In the genomic region with DNA sequence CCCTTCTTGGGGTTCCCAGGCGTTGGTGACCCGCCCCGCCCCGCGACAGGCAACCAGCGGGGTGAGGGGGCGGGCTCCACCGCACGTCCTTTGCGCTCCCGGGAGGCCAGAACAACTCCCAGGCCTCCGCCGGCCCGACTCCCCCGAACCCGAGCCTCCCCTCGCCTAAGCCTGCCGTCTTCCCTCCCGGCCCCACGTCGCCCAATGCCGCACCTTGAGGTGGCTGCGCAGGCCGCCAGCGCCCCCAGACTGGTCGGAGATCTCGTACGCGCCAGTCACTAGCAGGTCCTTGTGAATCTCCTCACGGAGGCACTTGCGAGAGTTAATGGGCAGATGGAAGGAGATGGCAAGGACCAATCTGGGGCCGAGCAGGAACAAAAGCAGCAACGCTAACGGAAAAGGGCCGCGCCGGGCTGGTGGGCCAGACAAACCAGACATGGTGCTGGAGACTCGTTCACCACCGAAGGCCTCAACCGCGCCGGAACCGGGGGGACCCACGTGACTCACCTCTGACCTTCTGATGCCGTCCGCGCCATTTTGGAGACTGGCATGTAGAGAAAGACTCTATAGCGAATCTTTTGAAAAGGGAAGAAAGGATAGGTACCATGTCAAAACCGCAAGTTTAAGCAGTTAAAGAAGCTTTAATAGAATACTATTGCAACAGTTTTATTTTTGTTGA, we compare ENCODE assay signal across 1 cellular context.
TF ChIP-seq lines count a peak whose summit lies in the region.

A gene (minus strand): TSS at position 471 of the 679 bp plus-strand sequence. CDS start 33 bp downstream, at position 438.

TF ChIP-seq in GM23338, 12 proteins besides CTCF, POLR2A, EP300 and RAD21 (continued from another document):
- TF ChIP-seq, protein P1, sequence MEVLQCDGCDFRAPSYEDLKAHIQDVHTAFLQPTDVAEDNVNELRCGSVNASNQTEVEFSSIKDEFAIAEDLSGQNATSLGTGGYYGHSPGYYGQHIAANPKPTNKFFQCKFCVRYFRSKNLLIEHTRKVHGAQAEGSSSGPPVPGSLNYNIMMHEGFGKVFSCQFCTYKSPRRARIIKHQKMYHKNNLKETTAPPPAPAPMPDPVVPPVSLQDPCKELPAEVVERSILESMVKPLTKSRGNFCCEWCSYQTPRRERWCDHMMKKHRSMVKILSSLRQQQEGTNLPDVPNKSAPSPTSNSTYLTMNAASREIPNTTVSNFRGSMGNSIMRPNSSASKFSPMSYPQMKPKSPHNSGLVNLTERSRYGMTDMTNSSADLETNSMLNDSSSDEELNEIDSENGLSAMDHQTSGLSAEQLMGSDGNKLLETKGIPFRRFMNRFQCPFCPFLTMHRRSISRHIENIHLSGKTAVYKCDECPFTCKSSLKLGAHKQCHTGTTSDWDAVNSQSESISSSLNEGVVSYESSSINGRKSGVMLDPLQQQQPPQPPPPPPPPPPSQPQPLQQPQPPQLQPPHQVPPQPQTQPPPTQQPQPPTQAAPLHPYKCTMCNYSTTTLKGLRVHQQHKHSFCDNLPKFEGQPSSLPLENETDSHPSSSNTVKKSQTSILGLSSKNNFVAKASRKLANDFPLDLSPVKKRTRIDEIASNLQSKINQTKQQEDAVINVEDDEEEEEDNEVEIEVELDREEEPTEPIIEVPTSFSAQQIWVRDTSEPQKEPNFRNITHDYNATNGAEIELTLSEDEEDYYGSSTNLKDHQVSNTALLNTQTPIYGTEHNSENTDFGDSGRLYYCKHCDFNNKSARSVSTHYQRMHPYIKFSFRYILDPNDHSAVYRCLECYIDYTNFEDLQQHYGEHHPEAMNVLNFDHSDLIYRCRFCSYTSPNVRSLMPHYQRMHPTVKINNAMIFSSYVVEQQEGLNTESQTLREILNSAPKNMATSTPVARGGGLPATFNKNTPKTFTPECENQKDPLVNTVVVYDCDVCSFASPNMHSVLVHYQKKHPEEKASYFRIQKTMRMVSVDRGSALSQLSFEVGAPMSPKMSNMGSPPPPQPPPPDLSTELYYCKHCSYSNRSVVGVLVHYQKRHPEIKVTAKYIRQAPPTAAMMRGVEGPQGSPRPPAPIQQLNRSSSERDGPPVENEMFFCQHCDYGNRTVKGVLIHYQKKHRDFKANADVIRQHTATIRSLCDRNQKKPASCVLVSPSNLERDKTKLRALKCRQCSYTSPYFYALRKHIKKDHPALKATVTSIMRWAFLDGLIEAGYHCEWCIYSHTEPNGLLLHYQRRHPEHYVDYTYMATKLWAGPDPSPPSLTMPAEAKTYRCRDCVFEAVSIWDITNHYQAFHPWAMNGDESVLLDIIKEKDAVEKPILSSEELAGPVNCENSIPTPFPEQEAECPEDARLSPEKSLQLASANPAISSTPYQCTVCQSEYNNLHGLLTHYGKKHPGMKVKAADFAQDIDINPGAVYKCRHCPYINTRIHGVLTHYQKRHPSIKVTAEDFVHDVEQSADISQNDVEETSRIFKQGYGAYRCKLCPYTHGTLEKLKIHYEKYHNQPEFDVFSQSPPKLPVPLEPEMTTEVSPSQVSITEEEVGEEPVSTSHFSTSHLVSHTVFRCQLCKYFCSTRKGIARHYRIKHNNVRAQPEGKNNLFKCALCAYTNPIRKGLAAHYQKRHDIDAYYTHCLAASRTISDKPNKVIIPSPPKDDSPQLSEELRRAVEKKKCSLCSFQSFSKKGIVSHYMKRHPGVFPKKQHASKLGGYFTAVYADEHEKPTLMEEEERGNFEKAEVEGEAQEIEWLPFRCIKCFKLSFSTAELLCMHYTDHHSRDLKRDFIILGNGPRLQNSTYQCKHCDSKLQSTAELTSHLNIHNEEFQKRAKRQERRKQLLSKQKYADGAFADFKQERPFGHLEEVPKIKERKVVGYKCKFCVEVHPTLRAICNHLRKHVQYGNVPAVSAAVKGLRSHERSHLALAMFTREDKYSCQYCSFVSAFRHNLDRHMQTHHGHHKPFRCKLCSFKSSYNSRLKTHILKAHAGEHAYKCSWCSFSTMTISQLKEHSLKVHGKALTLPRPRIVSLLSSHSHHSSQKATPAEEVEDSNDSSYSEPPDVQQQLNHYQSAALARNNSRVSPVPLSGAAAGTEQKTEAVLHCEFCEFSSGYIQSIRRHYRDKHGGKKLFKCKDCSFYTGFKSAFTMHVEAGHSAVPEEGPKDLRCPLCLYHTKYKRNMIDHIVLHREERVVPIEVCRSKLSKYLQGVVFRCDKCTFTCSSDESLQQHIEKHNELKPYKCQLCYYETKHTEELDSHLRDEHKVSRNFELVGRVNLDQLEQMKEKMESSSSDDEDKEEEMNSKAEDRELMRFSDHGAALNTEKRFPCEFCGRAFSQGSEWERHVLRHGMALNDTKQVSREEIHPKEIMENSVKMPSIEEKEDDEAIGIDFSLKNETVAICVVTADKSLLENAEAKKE (CRISPR knock-in tag; IDR thresholded peaks at IDR 0.05): no peak
- TF ChIP-seq ZNF114 (CRISPR knock-in tag; IDR thresholded peaks at IDR 0.05): no peak
- peak; percentile 76 for TF ChIP-seq POLR2AphosphoS5 (IDR thresholded peaks at IDR 0.05; ENCODE audit: low read depth)
- TF ChIP-seq, protein P2, sequence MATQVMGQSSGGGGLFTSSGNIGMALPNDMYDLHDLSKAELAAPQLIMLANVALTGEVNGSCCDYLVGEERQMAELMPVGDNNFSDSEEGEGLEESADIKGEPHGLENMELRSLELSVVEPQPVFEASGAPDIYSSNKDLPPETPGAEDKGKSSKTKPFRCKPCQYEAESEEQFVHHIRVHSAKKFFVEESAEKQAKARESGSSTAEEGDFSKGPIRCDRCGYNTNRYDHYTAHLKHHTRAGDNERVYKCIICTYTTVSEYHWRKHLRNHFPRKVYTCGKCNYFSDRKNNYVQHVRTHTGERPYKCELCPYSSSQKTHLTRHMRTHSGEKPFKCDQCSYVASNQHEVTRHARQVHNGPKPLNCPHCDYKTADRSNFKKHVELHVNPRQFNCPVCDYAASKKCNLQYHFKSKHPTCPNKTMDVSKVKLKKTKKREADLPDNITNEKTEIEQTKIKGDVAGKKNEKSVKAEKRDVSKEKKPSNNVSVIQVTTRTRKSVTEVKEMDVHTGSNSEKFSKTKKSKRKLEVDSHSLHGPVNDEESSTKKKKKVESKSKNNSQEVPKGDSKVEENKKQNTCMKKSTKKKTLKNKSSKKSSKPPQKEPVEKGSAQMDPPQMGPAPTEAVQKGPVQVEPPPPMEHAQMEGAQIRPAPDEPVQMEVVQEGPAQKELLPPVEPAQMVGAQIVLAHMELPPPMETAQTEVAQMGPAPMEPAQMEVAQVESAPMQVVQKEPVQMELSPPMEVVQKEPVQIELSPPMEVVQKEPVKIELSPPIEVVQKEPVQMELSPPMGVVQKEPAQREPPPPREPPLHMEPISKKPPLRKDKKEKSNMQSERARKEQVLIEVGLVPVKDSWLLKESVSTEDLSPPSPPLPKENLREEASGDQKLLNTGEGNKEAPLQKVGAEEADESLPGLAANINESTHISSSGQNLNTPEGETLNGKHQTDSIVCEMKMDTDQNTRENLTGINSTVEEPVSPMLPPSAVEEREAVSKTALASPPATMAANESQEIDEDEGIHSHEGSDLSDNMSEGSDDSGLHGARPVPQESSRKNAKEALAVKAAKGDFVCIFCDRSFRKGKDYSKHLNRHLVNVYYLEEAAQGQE (IDR thresholded peaks at IDR 0.05; ENCODE audit: unreplicated experiment): no peak
- TF ChIP-seq NANOG (IDR thresholded peaks at IDR 0.05; ENCODE audit: borderline replicate concordance): no peak
- no peak for TF ChIP-seq EZH2phosphoT487 (IDR thresholded peaks at IDR 0.05; ENCODE audit: unreplicated experiment)
